Comparison of ENCODE assay signal across 18 cellular contexts in genomic region chr13:67943116-67943515, GRCh38.
DNase-seq lines count a peak whose midpoint lies in the region; ATAC-seq, FAIRE-seq and TF ChIP-seq lines count a peak whose summit lies in the region.
"Had no signal": no experiment of that assay in that cellular context is flagged by ENCODE, and none has a peak within 500 bp of the region (broad histone marks: within the 10 kb centered on the region; RNA-seq: fewer than 3 reads in every experiment).

No MANE protein-coding gene starts in this region.

- DNase-seq in SK-N-SH (no peak), astrocyte (ENCODE audit: low read depth) (peak; percentile 52), fibroblast of the conjunctiva (ENCODE audit: low read depth) (peak; percentile 9), activated T-cell treated with anti-CD3 and anti-CD28 coated beads for 4 hours (no peak), islet precursor cell (no peak), NCI-H1694 treated with DMSO at 0.1 percent for 48 hours (lab: John Stamatoyannopoulos, UW) (no peak)
- DNase-seq: C1 segment of cervical spinal cord; Calu3; CD4-positive, alpha-beta T cell; DMS 273 treated with DMSO at 0.1 percent for 48 hours; DMS79; H7 had no signal

- H3K36me3 Mint-ChIP-seq in astrocyte (ENCODE audit: low read depth, unreplicated experiment): no peaks in the 10 kb centered on the region

- no peaks in the 10 kb centered on the region for H3K4me1 Mint-ChIP-seq in astrocyte (ENCODE audit: low read depth, unreplicated experiment)
- H3K4me1 Mint-ChIP-seq: GM23338 had no signal

- H3K9me2 ChIP-seq in SK-N-SH: no peaks in the 10 kb centered on the region

- no peak overlapping the region for H2AFZ ChIP-seq in SK-N-SH (ENCODE audit: low read depth)
- H2AFZ ChIP-seq in astrocyte (ENCODE audit: low read depth, low read length): no peak overlapping the region
- H2AFZ ChIP-seq: GM23338 had no signal

- FAIRE-seq in astrocyte (lab: Jason Lieb, UNC): no peak
- FAIRE-seq: G401.6, GM12891 had no signal

- 40% methylated on average over 4 of the region's 4 CpGs for WGBS in SK-N-SH (ENCODE audit: low lambda C conversion rate)

- peak; percentile 40; the same call in 1 of the 3 replicates for ATAC-seq in SK-N-SH treated with all-trans-retinoic acid at 6 μM for 48 hours
- ATAC-seq: GM23338 had no signal

- H4K20me1 ChIP-seq in SK-N-SH (ENCODE audit: insufficient read depth): no peaks in the 10 kb centered on the region
- no peaks in the 10 kb centered on the region for H4K20me1 ChIP-seq in astrocyte (ENCODE audit: insufficient read depth, low read length)

- H3K79me2 ChIP-seq in SK-N-SH (ENCODE audit: insufficient read depth) (no peaks in the 10 kb centered on the region), astrocyte (ENCODE audit: insufficient read depth, low read length) (no peaks in the 10 kb centered on the region)

- TF ChIP-seq EP300 in SK-N-SH (IDR thresholded peaks at IDR 0.05; ENCODE audit: borderline replicate concordance in 1 of 2, low read depth in 1 of 2, low read length in 1 of 2): no peak

- H3K4me2 ChIP-seq in SK-N-SH: no peak overlapping the region
- no peak overlapping the region for H3K4me2 ChIP-seq in astrocyte (ENCODE audit: low read length)
- H3K4me2 ChIP-seq: GM23338 had no signal

- H3K36me3 ChIP-seq in SK-N-SH (replicated peaks in 1 of 2; ENCODE audit: control insufficient read depth in 1 of 2, insufficient read depth in 2 of 2, low read length in 1 of 2) (no peaks in the 10 kb centered on the region), astrocyte (ENCODE audit: insufficient read depth, low read length) (no peaks in the 10 kb centered on the region), subcutaneous abdominal adipose tissue (ENCODE audit: control insufficient read depth in 5 of 5, insufficient read depth in 5 of 5, low read length in 5 of 5) (no peaks in the 10 kb centered on the region)

- H3K27ac ChIP-seq in SK-N-SH (ENCODE audit: low read depth in 2 of 2, low read length in 1 of 2) (no peak overlapping the region), astrocyte (ENCODE audit: low read depth, low read length) (no peak overlapping the region), subcutaneous abdominal adipose tissue (ENCODE audit: low read depth, low read length) (no peak overlapping the region)
- H3K27ac ChIP-seq: 22Rv1 had no signal

- no peak overlapping the region for H3K4me3 Mint-ChIP-seq in astrocyte (ENCODE audit: unreplicated experiment)
- H3K4me3 Mint-ChIP-seq: CD4-positive, alpha-beta T cell; GM23338 had no signal

- no peak for TF ChIP-seq RAD21 in SK-N-SH (IDR thresholded peaks at IDR 0.05; ENCODE audit: low read length)

- H3K4me1 ChIP-seq in SK-N-SH (ENCODE audit: control insufficient read depth in 1 of 2, insufficient read depth in 2 of 2, low read depth in 1 of 2, low read length in 1 of 2) (no peaks in the 10 kb centered on the region; a peak in 1 of 4 replicates), astrocyte (ENCODE audit: insufficient read depth, low read length) (no peaks in the 10 kb centered on the region), subcutaneous abdominal adipose tissue (ENCODE audit: control insufficient read depth in 5 of 5, insufficient read depth in 5 of 5, low read length in 5 of 5) (peaks cover 0 to 25% (median 3%) of the 10 kb centered on the region in 5 donors)

- no peaks in the 10 kb centered on the region for H3K9me3 Mint-ChIP-seq in astrocyte (ENCODE audit: unreplicated experiment)
- H3K9me3 Mint-ChIP-seq: GM23338 had no signal

- H3K27me3 ChIP-seq in SK-N-SH (ENCODE audit: insufficient read depth): no peaks in the 10 kb centered on the region
- no peaks in the 10 kb centered on the region for H3K27me3 ChIP-seq in astrocyte (ENCODE audit: insufficient read depth, low read length)
- no peaks in the 10 kb centered on the region for H3K27me3 ChIP-seq in subcutaneous abdominal adipose tissue (ENCODE audit: control insufficient read depth in 5 of 5, insufficient read depth in 4 of 5, low read length in 5 of 5)

- TF ChIP-seq CTCF in SK-N-SH (IDR thresholded peaks at IDR 0.05) (no peak), astrocyte (IDR thresholded peaks at IDR 0.05; ENCODE audit: insufficient read depth, low read depth, low read length) (no peak)

- H3K9me3 ChIP-seq in SK-N-SH (no peaks in the 10 kb centered on the region), astrocyte (ENCODE audit: insufficient read depth, low read depth, low read length) (no peaks in the 10 kb centered on the region), subcutaneous abdominal adipose tissue (ENCODE audit: control insufficient read depth in 5 of 5, low read length in 5 of 5) (no peaks in the 10 kb centered on the region)

- H3K27me3 Mint-ChIP-seq in astrocyte (ENCODE audit: low read depth, unreplicated experiment): no peaks in the 10 kb centered on the region
- H3K27me3 Mint-ChIP-seq: CD4-positive, alpha-beta T cell had no signal

- CTCF ChIA-PET in SK-N-SH (lab: Yijun Ruan, JAX): no interaction called here

- H3K9ac ChIP-seq in SK-N-SH: no peak overlapping the region
- no peak overlapping the region for H3K9ac ChIP-seq in astrocyte (ENCODE audit: low read length)
- H3K9ac ChIP-seq in subcutaneous abdominal adipose tissue (ENCODE audit: low read length in 5 of 5): peak overlapping the region in 1 of 5 donors; percentile 26

- no peaks in the 10 kb centered on the region for H3F3A ChIP-seq in SK-N-SH (replicated peaks; ENCODE audit: insufficient read depth)

- H3K4me3 ChIP-seq in SK-N-SH (ENCODE audit: low read depth in 2 of 2, low read length in 1 of 2) (no peak overlapping the region), astrocyte (ENCODE audit: insufficient read depth, low read depth, low read length) (no peak overlapping the region), subcutaneous abdominal adipose tissue (ENCODE audit: low read depth in 1 of 5, low read length in 5 of 5) (peak overlapping the region in 4 of 5 donors; percentile 6 to 34 (median 28))
- H3K4me3 ChIP-seq: GM23338 had no signal

- H3K27ac Mint-ChIP-seq in astrocyte (ENCODE audit: unreplicated experiment): no peak overlapping the region
- H3K27ac Mint-ChIP-seq: CD4-positive, alpha-beta T cell; GM23338 had no signal

- POLR2A ChIA-PET in SK-N-SH (lab: Yijun Ruan, JAX): no interaction called here

TF ChIP-seq in SK-N-SH treated with all-trans-retinoic acid at 6 μM for 48 hours, 23 proteins besides CTCF, POLR2A, EP300 and RAD21:
- TF ChIP-seq RARB (CRISPR knock-in tag; IDR thresholded peaks at IDR 0.05): no peak
- no peak for TF ChIP-seq ZC3H10 (CRISPR knock-in tag; IDR thresholded peaks at IDR 0.05)
- no peak for TF ChIP-seq ZNF8 (CRISPR knock-in tag; IDR thresholded peaks at IDR 0.05)
- TF ChIP-seq PPARA (CRISPR knock-in tag; IDR thresholded peaks at IDR 0.05; ENCODE audit: borderline replicate concordance): no peak
- no peak for TF ChIP-seq OSR1 (CRISPR knock-in tag; IDR thresholded peaks at IDR 0.05)
- no peak for TF ChIP-seq ISL1 (CRISPR knock-in tag; IDR thresholded peaks at IDR 0.05)
- no peak for TF ChIP-seq TCF4 (CRISPR knock-in tag; IDR thresholded peaks at IDR 0.05; ENCODE audit: borderline replicate concordance)
- no peak for TF ChIP-seq POU6F1 (CRISPR knock-in tag; IDR thresholded peaks at IDR 0.05; ENCODE audit: borderline replicate concordance, low read depth)
- TF ChIP-seq ESRRG (CRISPR knock-in tag; IDR thresholded peaks at IDR 0.05): no peak
- no peak for TF ChIP-seq CSDC2 (CRISPR knock-in tag; IDR thresholded peaks at IDR 0.05)

TF ChIP-seq in SK-N-SH, 30 proteins besides CTCF, POLR2A, EP300 and RAD21:
- TF ChIP-seq TEAD4 (IDR thresholded peaks at IDR 0.05; ENCODE audit: borderline replicate concordance, insufficient read depth): no peak

Comparison
In these comparisons a context has a peak if more than half of its experiments do, and no peak if none do; other contexts are left out.
1. DNase-seq: peak in astrocyte (single experiment) and fibroblast of the conjunctiva (single experiment); none in SK-N-SH (single experiment), activated T-cell treated with anti-CD3 and anti-CD28 coated beads for 4 hours (single experiment), islet precursor cell (single experiment) and NCI-H1694 treated with DMSO at 0.1 percent for 48 hours (single experiment).
2. H3K4me3 ChIP-seq: peak in subcutaneous abdominal adipose tissue (4 of 5); none in SK-N-SH (0 of 2) and astrocyte (single experiment).